In the genomic region with DNA sequence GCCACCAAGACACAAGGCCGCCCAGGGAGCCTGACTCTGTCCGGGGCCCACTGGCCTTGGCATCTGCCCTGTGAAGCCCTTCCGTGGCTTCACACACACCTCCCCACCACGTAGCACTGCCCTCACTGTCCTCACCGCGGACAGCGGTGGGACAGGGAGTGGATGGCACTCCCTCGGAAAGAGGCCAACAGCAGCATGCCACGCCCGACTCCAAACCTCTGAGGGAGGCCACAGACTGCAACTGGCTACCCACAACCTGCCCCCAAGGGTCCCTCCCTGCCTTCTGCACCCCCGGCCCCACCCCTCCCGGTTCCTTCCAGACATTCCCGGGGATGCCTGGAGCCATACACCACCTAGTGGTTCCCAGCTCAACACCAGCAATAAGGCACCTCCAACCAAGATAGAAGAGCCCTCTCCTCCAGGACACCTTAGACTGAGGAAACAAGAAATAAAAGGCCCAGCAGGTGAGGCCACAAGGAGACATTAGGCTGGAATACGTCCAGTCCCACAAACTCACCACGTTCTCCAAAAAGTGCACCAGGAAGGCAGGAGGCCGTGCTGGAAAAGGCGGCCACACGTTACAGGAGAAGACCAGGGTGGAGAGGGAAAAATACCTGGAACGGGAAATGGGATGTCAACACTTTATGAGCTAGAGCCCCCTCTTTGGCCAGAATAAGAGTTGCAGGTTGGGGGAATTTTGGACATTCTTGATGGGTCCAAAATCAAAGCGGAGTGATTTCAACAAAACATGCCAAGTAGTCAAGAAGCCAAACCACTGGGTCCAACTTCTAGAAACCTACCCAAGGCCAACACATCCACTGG, we compare ENCODE assay signal across 1 cellular context.
TF ChIP-seq lines count a peak whose summit lies in the region.

No MANE protein-coding gene starts in this region.

TF ChIP-seq in HEK293, 187 proteins besides CTCF, POLR2A, EP300 and RAD21 (continued from another document):
- TF ChIP-seq, protein P1, sequence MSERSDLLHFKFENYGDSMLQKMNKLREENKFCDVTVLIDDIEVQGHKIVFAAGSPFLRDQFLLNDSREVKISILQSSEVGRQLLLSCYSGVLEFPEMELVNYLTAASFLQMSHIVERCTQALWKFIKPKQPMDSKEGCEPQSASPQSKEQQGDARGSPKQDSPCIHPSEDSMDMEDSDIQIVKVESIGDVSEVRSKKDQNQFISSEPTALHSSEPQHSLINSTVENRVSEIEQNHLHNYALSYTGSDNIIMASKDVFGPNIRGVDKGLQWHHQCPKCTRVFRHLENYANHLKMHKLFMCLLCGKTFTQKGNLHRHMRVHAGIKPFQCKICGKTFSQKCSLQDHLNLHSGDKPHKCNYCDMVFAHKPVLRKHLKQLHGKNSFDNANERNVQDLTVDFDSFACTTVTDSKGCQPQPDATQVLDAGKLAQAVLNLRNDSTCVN (tag by site-specific recombination; optimal IDR thresholded peaks at IDR 0.05) = no peak
- TF ChIP-seq SCRT2 (tag by site-specific recombination; IDR thresholded peaks at IDR 0.05) = no peak
- peak; percentile 69 for TF ChIP-seq KLF1 (tag by site-specific recombination; IDR thresholded peaks at IDR 0.05)
- TF ChIP-seq, protein P2, sequence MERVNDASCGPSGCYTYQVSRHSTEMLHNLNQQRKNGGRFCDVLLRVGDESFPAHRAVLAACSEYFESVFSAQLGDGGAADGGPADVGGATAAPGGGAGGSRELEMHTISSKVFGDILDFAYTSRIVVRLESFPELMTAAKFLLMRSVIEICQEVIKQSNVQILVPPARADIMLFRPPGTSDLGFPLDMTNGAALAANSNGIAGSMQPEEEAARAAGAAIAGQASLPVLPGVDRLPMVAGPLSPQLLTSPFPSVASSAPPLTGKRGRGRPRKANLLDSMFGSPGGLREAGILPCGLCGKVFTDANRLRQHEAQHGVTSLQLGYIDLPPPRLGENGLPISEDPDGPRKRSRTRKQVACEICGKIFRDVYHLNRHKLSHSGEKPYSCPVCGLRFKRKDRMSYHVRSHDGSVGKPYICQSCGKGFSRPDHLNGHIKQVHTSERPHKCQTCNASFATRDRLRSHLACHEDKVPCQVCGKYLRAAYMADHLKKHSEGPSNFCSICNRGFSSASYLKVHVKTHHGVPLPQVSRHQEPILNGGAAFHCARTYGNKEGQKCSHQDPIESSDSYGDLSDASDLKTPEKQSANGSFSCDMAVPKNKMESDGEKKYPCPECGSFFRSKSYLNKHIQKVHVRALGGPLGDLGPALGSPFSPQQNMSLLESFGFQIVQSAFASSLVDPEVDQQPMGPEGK (tag by site-specific recombination; IDR thresholded peaks at IDR 0.05) = 0 out of 2 replicates have a peak, but pooled peaks have one; percentile 19
- no peak for TF ChIP-seq ZSCAN16 (tag by site-specific recombination; IDR thresholded peaks at IDR 0.05)
- no peak for TF ChIP-seq ZNF530 (tag by site-specific recombination; IDR thresholded peaks at IDR 0.05; ENCODE audit: low read depth)
- no peak for TF ChIP-seq REPIN1 (tag by site-specific recombination; IDR thresholded peaks at IDR 0.05; ENCODE audit: low read depth)
- TF ChIP-seq ZNF248 (tag by site-specific recombination; IDR thresholded peaks at IDR 0.05) = no peak
- no peak for TF ChIP-seq ZNF837 (tag by site-specific recombination; IDR thresholded peaks at IDR 0.05)
- no peak for TF ChIP-seq ZBTB21 (tag by site-specific recombination; IDR thresholded peaks at IDR 0.05)
- no peak for TF ChIP-seq ZSCAN23 (tag by site-specific recombination; IDR thresholded peaks at IDR 0.05)
- TF ChIP-seq KLF16 (tag by site-specific recombination; IDR thresholded peaks at IDR 0.05) = no peak
- TF ChIP-seq, protein P3, sequence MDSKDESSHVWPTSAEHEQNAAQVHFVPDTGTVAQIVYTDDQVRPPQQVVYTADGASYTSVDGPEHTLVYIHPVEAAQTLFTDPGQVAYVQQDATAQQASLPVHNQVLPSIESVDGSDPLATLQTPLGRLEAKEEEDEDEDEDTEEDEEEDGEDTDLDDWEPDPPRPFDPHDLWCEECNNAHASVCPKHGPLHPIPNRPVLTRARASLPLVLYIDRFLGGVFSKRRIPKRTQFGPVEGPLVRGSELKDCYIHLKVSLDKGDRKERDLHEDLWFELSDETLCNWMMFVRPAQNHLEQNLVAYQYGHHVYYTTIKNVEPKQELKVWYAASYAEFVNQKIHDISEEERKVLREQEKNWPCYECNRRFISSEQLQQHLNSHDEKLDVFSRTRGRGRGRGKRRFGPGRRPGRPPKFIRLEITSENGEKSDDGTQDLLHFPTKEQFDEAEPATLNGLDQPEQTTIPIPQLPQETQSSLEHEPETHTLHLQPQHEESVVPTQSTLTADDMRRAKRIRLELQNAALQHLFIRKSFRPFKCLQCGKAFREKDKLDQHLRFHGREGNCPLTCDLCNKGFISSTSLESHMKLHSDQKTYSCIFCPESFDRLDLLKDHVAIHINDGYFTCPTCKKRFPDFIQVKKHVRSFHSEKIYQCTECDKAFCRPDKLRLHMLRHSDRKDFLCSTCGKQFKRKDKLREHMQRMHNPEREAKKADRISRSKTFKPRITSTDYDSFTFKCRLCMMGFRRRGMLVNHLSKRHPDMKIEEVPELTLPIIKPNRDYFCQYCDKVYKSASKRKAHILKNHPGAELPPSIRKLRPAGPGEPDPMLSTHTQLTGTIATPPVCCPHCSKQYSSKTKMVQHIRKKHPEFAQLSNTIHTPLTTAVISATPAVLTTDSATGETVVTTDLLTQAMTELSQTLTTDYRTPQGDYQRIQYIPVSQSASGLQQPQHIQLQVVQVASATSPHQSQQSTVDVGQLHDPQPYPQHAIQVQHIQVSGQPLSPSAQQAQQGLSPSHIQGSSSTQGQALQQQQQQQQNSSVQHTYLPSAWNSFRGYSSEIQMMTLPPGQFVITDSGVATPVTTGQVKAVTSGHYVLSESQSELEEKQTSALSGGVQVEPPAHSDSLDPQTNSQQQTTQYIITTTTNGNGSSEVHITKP (tag by site-specific recombination; IDR thresholded peaks at IDR 0.05) = no peak
- peak; percentile 24; the same call in 1 of the 2 replicates for TF ChIP-seq ZNF341 (tag by site-specific recombination; IDR thresholded peaks at IDR 0.05; ENCODE audit: low read depth)
- no peak for TF ChIP-seq ZNF555 (tag by site-specific recombination; conservative IDR thresholded peaks at IDR 0.05)
- no peak for TF ChIP-seq KLF10 (tag by site-specific recombination; IDR thresholded peaks at IDR 0.05)
- TF ChIP-seq, protein P4, sequence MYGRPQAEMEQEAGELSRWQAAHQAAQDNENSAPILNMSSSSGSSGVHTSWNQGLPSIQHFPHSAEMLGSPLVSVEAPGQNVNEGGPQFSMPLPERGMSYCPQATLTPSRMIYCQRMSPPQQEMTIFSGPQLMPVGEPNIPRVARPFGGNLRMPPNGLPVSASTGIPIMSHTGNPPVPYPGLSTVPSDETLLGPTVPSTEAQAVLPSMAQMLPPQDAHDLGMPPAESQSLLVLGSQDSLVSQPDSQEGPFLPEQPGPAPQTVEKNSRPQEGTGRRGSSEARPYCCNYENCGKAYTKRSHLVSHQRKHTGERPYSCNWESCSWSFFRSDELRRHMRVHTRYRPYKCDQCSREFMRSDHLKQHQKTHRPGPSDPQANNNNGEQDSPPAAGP (tag by site-specific recombination; IDR thresholded peaks at IDR 0.05) = peak; percentile 81; the same call in 1 of the 2 replicates
- no peak for TF ChIP-seq SP7 (tag by site-specific recombination; IDR thresholded peaks at IDR 0.05)
- TF ChIP-seq ZNF654 (tag by site-specific recombination; IDR thresholded peaks at IDR 0.05; ENCODE audit: low read depth) = peak; percentile 33
- no peak for TF ChIP-seq HOXC10 (CRISPR knock-in tag; IDR thresholded peaks at IDR 0.05)
- TF ChIP-seq TCF7L2 (IDR thresholded peaks at IDR 0.05; ENCODE audit: borderline replicate concordance, low read depth, low read length) = no peak
- no peak for TF ChIP-seq ZNF843 (tag by site-specific recombination; IDR thresholded peaks at IDR 0.05)
- no peak for TF ChIP-seq SETDB1 (IDR thresholded peaks at IDR 0.05; ENCODE audit: insufficient read length, low read length)
- TF ChIP-seq, protein P5, sequence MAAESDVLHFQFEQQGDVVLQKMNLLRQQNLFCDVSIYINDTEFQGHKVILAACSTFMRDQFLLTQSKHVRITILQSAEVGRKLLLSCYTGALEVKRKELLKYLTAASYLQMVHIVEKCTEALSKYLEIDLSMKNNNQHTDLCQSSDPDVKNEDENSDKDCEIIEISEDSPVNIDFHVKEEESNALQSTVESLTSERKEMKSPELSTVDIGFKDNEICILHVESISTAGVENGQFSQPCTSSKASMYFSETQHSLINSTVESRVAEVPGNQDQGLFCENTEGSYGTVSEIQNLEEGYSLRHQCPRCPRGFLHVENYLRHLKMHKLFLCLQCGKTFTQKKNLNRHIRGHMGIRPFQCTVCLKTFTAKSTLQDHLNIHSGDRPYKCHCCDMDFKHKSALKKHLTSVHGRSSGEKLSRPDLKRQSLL (tag by site-specific recombination; IDR thresholded peaks at IDR 0.05) = no peak
- no peak for TF ChIP-seq ZNF16 (tag by site-specific recombination; IDR thresholded peaks at IDR 0.05; ENCODE audit: low read depth)
- no peak for TF ChIP-seq ZNF292 (tag by site-specific recombination; IDR thresholded peaks at IDR 0.05; ENCODE audit: borderline replicate concordance, low read depth)
